ENCODE assay signal across 23 cellular contexts in the genomic region with DNA sequence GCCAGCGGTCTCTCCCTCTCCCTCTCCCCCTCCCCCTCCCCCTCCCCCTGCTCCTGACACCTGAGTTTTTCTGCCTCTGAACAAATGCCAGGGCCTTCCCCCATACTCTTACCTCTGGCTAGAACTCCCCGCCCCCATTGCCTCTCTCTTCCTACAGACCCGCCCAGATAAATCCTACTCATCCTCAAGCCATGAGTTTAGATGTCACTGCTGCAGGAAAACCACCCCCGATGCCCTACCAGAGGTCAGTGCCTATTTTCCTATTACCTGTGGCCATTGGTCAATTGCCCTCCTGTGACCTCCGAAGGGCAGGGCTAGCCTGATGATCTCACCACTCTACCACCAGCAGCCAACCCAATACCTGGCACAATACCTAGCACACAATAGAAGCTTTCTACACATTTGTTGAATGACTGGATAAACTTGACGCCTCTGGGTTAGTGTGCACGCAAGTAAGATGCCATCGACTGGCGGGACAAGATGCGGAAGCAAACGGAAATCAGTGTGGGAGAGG.
"Had no signal": no experiment of that assay in that cellular context is flagged by ENCODE, and none has a peak within 500 bp of the region (broad histone marks: within the 10 kb centered on the region; RNA-seq: fewer than 3 reads in every experiment).

No MANE protein-coding gene starts in this region.

- H3K4me1 Mint-ChIP-seq: mesothelial cell of epicardium had no signal

- ATAC-seq: effector memory CD8-positive, alpha-beta T cell; esophagus mucosa; foreskin keratinocyte; gastroesophageal sphincter; heart left ventricle; left cardiac atrium; left lung; left ventricle myocardium superior; lower lobe of right lung; mucosa of descending colon had no signal

- H3K27me3 ChIP-seq: colonic mucosa, foreskin keratinocyte, gastroesophageal sphincter, heart left ventricle, left lung had no signal

- H3K27ac ChIP-seq: colonic mucosa, epithelial cell of prostate, foreskin keratinocyte, gastroesophageal sphincter, heart left ventricle, left lung, lower lobe of right lung had no signal

- H3K4me1 ChIP-seq: colonic mucosa, foreskin keratinocyte, gastroesophageal sphincter, heart left ventricle, left lung, lower lobe of right lung had no signal

- DNase-seq: colonic mucosa; cortex of kidney; effector CD8-positive, alpha-beta T cell; effector memory CD8-positive, alpha-beta T cell; endodermal cell; erythroblast; foreskin keratinocyte; heart left ventricle; hippocampal formation; left cardiac atrium; left lung; left ventricle myocardium superior; lower lobe of right lung; mesenchymal stem cell; mucosa of descending colon had no signal

- H3K9me3 Mint-ChIP-seq: dendritic cell treated with granulocyte-macrophage colony-stimulating factor and Interleukin-4, amounts not matched to agents 40 ng/mL and 50 ng/mL, for 4 days had no signal

- H3K27ac Mint-ChIP-seq: dendritic cell treated with granulocyte-macrophage colony-stimulating factor and Interleukin-4, amounts not matched to agents 40 ng/mL and 50 ng/mL, for 4 days; effector memory CD8-positive, alpha-beta T cell; endodermal cell; mesothelial cell of epicardium had no signal

- H3K27me3 Mint-ChIP-seq: dendritic cell treated with granulocyte-macrophage colony-stimulating factor and Interleukin-4, amounts not matched to agents 40 ng/mL and 50 ng/mL, for 4 days had no signal

- FAIRE-seq: frontal cortex, islet of Langerhans, keratinocyte had no signal

- H3K9me3 ChIP-seq: colonic mucosa, left lung, lower lobe of right lung, mucosa of descending colon had no signal

- H3K4me3 ChIP-seq: colonic mucosa, gastroesophageal sphincter, heart left ventricle, left lung, lower lobe of right lung, mucosa of descending colon had no signal

- H3K36me3 ChIP-seq: colonic mucosa, lower lobe of right lung had no signal

- H3K4me3 Mint-ChIP-seq: dendritic cell treated with granulocyte-macrophage colony-stimulating factor and Interleukin-4, amounts not matched to agents 40 ng/mL and 50 ng/mL, for 4 days; effector memory CD8-positive, alpha-beta T cell; endodermal cell; mesothelial cell of epicardium had no signal
